ENCODE assay signal across 8 cellular contexts in genomic region chr17:5526821-5527598, GRCh38. TPM values are rescaled to one million over a fixed set of nuclear protein-coding genes. Genes with fewer than 3 reads are reported as not detected.
A peak's percentile ranks its signal among the peaks of the same experiment; 100 is the strongest.
DNase-seq lines count a peak whose midpoint lies in the region; ATAC-seq and TF ChIP-seq lines count a peak whose summit lies in the region.

No MANE protein-coding gene starts in this region.

- ATAC-seq in GM18505 (IDR thresholded peaks at IDR 0.05; ENCODE audit: unreplicated experiment) = no peak
- no peak for ATAC-seq in GM19351 (IDR thresholded peaks at IDR 0.05; ENCODE audit: unreplicated experiment)

- 58 to 64% (median 60%) methylated on average over 13 to 14 of the region's 14 CpGs for WGBS in spleen, 5 donors

- TF ChIP-seq POLR2A in GM18505 (IDR thresholded peaks at IDR 0.05; ENCODE audit: borderline replicate concordance, extremely low read depth, insufficient read depth, insufficient read length) = no peak
- TF ChIP-seq POLR2A in spleen (IDR thresholded peaks at IDR 0.05) = no peak

- no peak for TF ChIP-seq CTCF in spleen (IDR thresholded peaks at IDR 0.05 in 8 of 11, conservative IDR thresholded peaks at IDR 0.05 in 3 of 11)

- peaks cover 0 to 10% (median 0%) of the 10 kb centered on the region in 6 donors for H3K4me1 ChIP-seq in spleen

- H3K27ac ChIP-seq in spleen = peak overlapping the region in 1 of 8 donors; percentile 10

- intact Hi-C loops in head of caudate nucleus (cut with DNase I) = no loop called here
- intact Hi-C loops in spleen (cut with DNase I; ENCODE audit: low total_unique reads) = no loop called here

- no peaks in the 10 kb centered on the region for H3K27me3 ChIP-seq in spleen (replicated peaks in 1 of 7)

- H3K9me3 ChIP-seq in spleen = no peaks in the 10 kb centered on the region

- DNase-seq in GM19238 (ENCODE audit: insufficient read length, low spot score) = peak; percentile 16
- DNase-seq in NCI-H69 (lab: John Stamatoyannopoulos, UW) = peak; percentile 73
- peak; percentile 23 for DNase-seq in activated T-helper 9 cell treated with anti-CD3 and anti-CD28 coated beads, Interleukin-2, amount 50 U/mL, for 16 hours (ENCODE audit: low read depth)
- peak; percentile 29 to 94 (median 76) for DNase-seq in head of caudate nucleus
- DNase-seq in pulmonary artery endothelial cell (ENCODE audit: low read depth, low spot score) = peak; percentile 93
- no peak for DNase-seq in spleen

- H3K36me3 ChIP-seq in spleen = peaks cover 5 to 100% (median 70%) of the 10 kb centered on the region in 6 donors

- H3K4me3 ChIP-seq in spleen = no peak overlapping the region

RNA-seq across cellular contexts. Expression of gene MIS12, which starts 40.6 kb away (rescaled TPM):
- total RNA-seq in pulmonary artery endothelial cell (17.6 and 30.4 TPM in 2 replicates), spleen (10 to 100 TPM; 19.0 to 46.3 (median 21.8) TPM)
- 10 to 100 TPM; 15.5 to 19.3 (median 16.3) TPM for polyA plus RNA-seq in spleen

RNA-seq across cellular contexts. Expression of gene DERL2, which starts 41.0 kb away (rescaled TPM):
- total RNA-seq in pulmonary artery endothelial cell = 25.7 and 41.2 TPM in 2 replicates
- 10 to 100 TPM; 37.1 to 55.9 (median 49.3) TPM for total RNA-seq in spleen
- 10 to 100 TPM; 54.5 to 67.7 (median 62.3) TPM for polyA plus RNA-seq in spleen

RNA-seq across cellular contexts. Expression of gene NLRP1, which starts 57.3 kb away (rescaled TPM):
- total RNA-seq in pulmonary artery endothelial cell (22.2 and 22.8 TPM in 2 replicates), spleen (100 to 1,000 TPM in 2 of 7 donors, 10 to 100 TPM in 5; 71.1 to 145 (median 79.0) TPM)
- polyA plus RNA-seq in spleen = 10 to 100 TPM; 34.7 to 68.1 (median 62.0) TPM

RNA-seq across cellular contexts. Expression of gene DHX33, which starts 58.2 kb away (rescaled TPM):
- 15.8 and 18.5 TPM in 2 replicates for total RNA-seq in pulmonary artery endothelial cell
- 10 to 100 TPM in 6 of 7 donors, 1 to 10 TPM in 1; 9.8 to 13.7 (median 12.1) TPM for total RNA-seq in spleen
- polyA plus RNA-seq in spleen = 1 to 10 TPM; 4.1 to 5.8 (median 5.5) TPM
